ENCODE assay signal across 8 cellular contexts in genomic region chrX:2499507-2499906, GRCh38. TPM values are rescaled to one million over a fixed set of nuclear protein-coding genes. Genes with fewer than 3 reads are reported as not detected.
DNase-seq lines count a peak whose midpoint lies in the region; TF ChIP-seq lines count a peak whose summit lies in the region.

No MANE protein-coding gene starts in this region.

- H3K27ac ChIP-seq in RWPE1 (peak overlapping the region; percentile 73), esophagus squamous epithelium (peak overlapping the region; percentile 60 to 95 (median 88)), parathyroid adenoma (peak overlapping the region; percentile 82)

- H3K4me1 ChIP-seq in Caco-2 (peaks cover 28% of the 10 kb centered on the region), esophagus squamous epithelium (peaks cover 9 to 43% (median 20%) of the 10 kb centered on the region in 3 donors), parathyroid adenoma (no peaks in the 10 kb centered on the region)

- no peak overlapping the region for H3K9ac ChIP-seq in parathyroid adenoma

- peak overlapping the region; percentile 64 for H3K4me2 ChIP-seq in parathyroid adenoma (ENCODE audit: low read length)

- H3K9me3 Mint-ChIP-seq in Caco-2 (ENCODE audit: unreplicated experiment): no peaks in the 10 kb centered on the region

- POLR2A ChIA-PET in Caco-2 (lab: Charles Lee): no interaction called here
- POLR2A ChIA-PET in RWPE1 (lab: Yijun Ruan, JAX; ENCODE audit: low non-redundant PET): no interaction called here

- H3K27me3 ChIP-seq in Caco-2 (replicated peaks; ENCODE audit: control insufficient read depth, insufficient read depth, low read length) (no peaks in the 10 kb centered on the region), esophagus squamous epithelium (no peaks in the 10 kb centered on the region), parathyroid adenoma (ENCODE audit: control insufficient read depth, insufficient read depth, low read length) (no peaks in the 10 kb centered on the region)

- BruUV-seq in Caco-2 (replicated peaks; lab: Mats Ljungman, UMichigan): no TSS peak

- TF ChIP-seq CTCF in Caco-2 (IDR thresholded peaks at IDR 0.05; ENCODE audit: insufficient read depth in 1 of 2, low read depth in 1 of 2, low read length in 1 of 2, severe bottlenecking in 1 of 2, unreplicated experiment in 1 of 2) (no peak), RWPE1 (conservative IDR thresholded peaks at IDR 0.05; ENCODE audit: low read depth) (no peak), esophagus squamous epithelium (IDR thresholded peaks at IDR 0.05) (no peak), parathyroid adenoma (IDR thresholded peaks at IDR 0.05) (no peak)

- H2AFZ ChIP-seq in parathyroid adenoma: peak overlapping the region; percentile 86

- peak overlapping the region; percentile 89 for H3K27ac Mint-ChIP-seq in Caco-2 (ENCODE audit: unreplicated experiment)

- WGBS in esophagus squamous epithelium, 2 donors: 81 to 90% methylated on average over 8 of the region's 8 CpGs

- no peaks in the 10 kb centered on the region for H3K9me3 ChIP-seq in Caco-2
- no peaks in the 10 kb centered on the region for H3K9me3 ChIP-seq in esophagus squamous epithelium
- H3K9me3 ChIP-seq in parathyroid adenoma (ENCODE audit: control insufficient read depth, low read length): no peaks in the 10 kb centered on the region

- H3K36me3 ChIP-seq in Caco-2 (ENCODE audit: control insufficient read depth, insufficient read depth, low read length): no peaks in the 10 kb centered on the region; the same call in 1 of the 2 replicates
- peaks cover 0 to 15% (median 0%) of the 10 kb centered on the region in 3 donors for H3K36me3 ChIP-seq in esophagus squamous epithelium
- no peaks in the 10 kb centered on the region for H3K36me3 ChIP-seq in parathyroid adenoma (ENCODE audit: control insufficient read depth, insufficient read depth, low read length)

- no peaks in the 10 kb centered on the region for H3K27me3 Mint-ChIP-seq in Caco-2 (ENCODE audit: insufficient read depth, unreplicated experiment)

- no peaks in the 10 kb centered on the region for H3K4me1 Mint-ChIP-seq in Caco-2 (ENCODE audit: low read depth, unreplicated experiment)

- peaks cover 45% of the 10 kb centered on the region for H3K36me3 Mint-ChIP-seq in Caco-2 (ENCODE audit: insufficient read depth, unreplicated experiment)

- TF ChIP-seq POLR2A in esophagus squamous epithelium (IDR thresholded peaks at IDR 0.05): no peak

- intact Hi-C loops in Caco-2 (cut with micrococcal nuclease; ENCODE audit: unreplicated experiment): loop anchor here (5.0 kb wide), 3 partner anchors 107 to 177 kb away; no protein-coding TSS in a partner anchor
- intact Hi-C loops in esophagus squamous epithelium (cut with DNase I): no loop called here

- CTCF ChIA-PET in Caco-2 (lab: Charles Lee) (no interaction called here), RWPE1 (lab: Yijun Ruan, JAX) (no interaction called here)

- DNase-seq in Caco-2: no peak
- DNase-seq in RWPE1 (ENCODE audit: low spot score): no peak
- DNase-seq in esophagus squamous epithelium (lab: John Stamatoyannopoulos, UW): no peak
- no peak for DNase-seq in NCI-H2107 treated with DMSO at 0.1 percent for 48 hours (lab: John Stamatoyannopoulos, UW; ENCODE audit: unreplicated experiment)
- no peak for DNase-seq in NCI-H1930 (lab: John Stamatoyannopoulos, UW)
- DNase-seq in AG08395 (ENCODE audit: low spot score): no peak
- no peak for DNase-seq in NCI-H510A treated with DMSO at 0.1 percent for 48 hours (lab: John Stamatoyannopoulos, UW)

- H3K79me2 ChIP-seq in parathyroid adenoma: no peaks in the 10 kb centered on the region

- peak overlapping the region; percentile 48 for H3K4me3 ChIP-seq in Caco-2 (ENCODE audit: low read depth, low read length)
- peak overlapping the region; percentile 64 to 99 (median 80) for H3K4me3 ChIP-seq in esophagus squamous epithelium
- H3K4me3 ChIP-seq in parathyroid adenoma (ENCODE audit: low read depth, low read length): no peak overlapping the region

- peak overlapping the region; percentile 74 for H3K4me3 Mint-ChIP-seq in Caco-2 (ENCODE audit: unreplicated experiment)

RNA-seq across cellular contexts. Expression of gene DHRSX, which starts 1.3 kb away (rescaled TPM):
- total RNA-seq in Caco-2 (2022) (54.2 and 64.1 TPM in 2 replicates), esophagus squamous epithelium (10 to 100 TPM in 1 of 4 donors, 1 to 10 TPM in 3; 4.1 to 12.2 (median 8.0) TPM)

RNA-seq across cellular contexts. Expression of gene ZBED1, which starts 1.3 kb away (rescaled TPM):
- total RNA-seq in Caco-2 (2022) (63.7 and 68.8 TPM in 2 replicates), esophagus squamous epithelium (10 to 100 TPM; 17.5 to 31.0 (median 25.5) TPM)
